Comparison of ENCODE assay signal across 22 cellular contexts in genomic region chr3:65925254-65925954, GRCh38.
"Had no signal": no experiment of that assay in that cellular context is flagged by ENCODE, and none has a peak within 500 bp of the region (broad histone marks: within the 10 kb centered on the region; RNA-seq: fewer than 3 reads in every experiment).

No MANE protein-coding gene starts in this region.

- H3K27me3 ChIP-seq: suprapubic skin, transverse colon had no signal

- H3K4me3 ChIP-seq: mucosa of descending colon, suprapubic skin, transverse colon had no signal

- H3K9me3 ChIP-seq: mucosa of descending colon, suprapubic skin, transverse colon had no signal

- H3K27ac ChIP-seq: transverse colon, VCaP had no signal

- H3K4me3 Mint-ChIP-seq: activated CD4-positive, alpha-beta T cell treated with anti-CD3 and anti-CD28 coated beads, Interleukin-2, amount 10 ng/mL, durations not matched to agents 7 days and 5 days; activated CD8-positive, alpha-beta T cell treated with anti-CD3 and anti-CD28 coated beads, Interleukin-2, amount 10 ng/mL, durations not matched to agents 7 days and 5 days; activated naive CD8-positive, alpha-beta T cell treated with anti-CD3 and anti-CD28 coated beads, Interleukin-2, amount 50 U/mL, for 24 hours; activated T-helper 1 cell treated with anti-CD3 and anti-CD28 coated beads, Interleukin-12 subunit alpha, Interleukin-12 subunit beta, Interleukin-2, Interleukin-4 antibody, amounts not matched to agents 30 ng/mL and 10 ng/mL and 1 ng/mL, durations not matched to agents 14 hours and 24 hours and 36 hours; nephron progenitor cell; stimulated activated naive CD8-positive, alpha-beta T cell treated with anti-CD3 and anti-CD28 coated beads, Interleukin-15, Interleukin-2, amounts not matched to agents 100 ng/mL and 50 ng/mL, for 24 hours; T-cell; T-helper 2 cell treated with Interferon-gamma antibody and Interleukin-4, amounts not matched to agents 5 μg/mL and 100 μg/mL, for 36 hours had no signal

- DNase-seq: activated CD4-positive, alpha-beta T cell treated with anti-CD3 and anti-CD28 coated beads, Interleukin-2, amount 10 ng/mL, durations not matched to agents 7 days and 5 days; activated CD4-positive, CD25-positive, alpha-beta regulatory T cell treated with anti-CD3 and anti-CD28 coated beads, Interleukin-2, amount 50 U/mL, for 72 hours; activated CD8-positive, alpha-beta T cell treated with anti-CD3 and anti-CD28 coated beads, Interleukin-2, amount 10 ng/mL, durations not matched to agents 7 days and 5 days; activated gamma-delta T cell; activated naive CD4-positive, alpha-beta T cell treated with anti-CD3 and anti-CD28 coated beads, Interleukin-2, amount 50 U/mL, for 16 hours; activated naive CD8-positive, alpha-beta T cell treated with anti-CD3 and anti-CD28 coated beads, Interleukin-2, amount 50 U/mL, for 24 hours; effector CD4-positive, alpha-beta T cell; erythroblast; foreskin fibroblast; mesenchymal stem cell; mucosa of descending colon; nephron progenitor cell; nucleus accumbens; retina; stimulated activated CD4-positive, alpha-beta T cell treated with anti-CD3 and anti-CD28 coated beads, Interleukin-1b, Interleukin-23, amount 100 ng/mL, for 48 hours; T-cell; transverse colon had no signal

- H3K36me3 ChIP-seq: suprapubic skin, transverse colon had no signal

- H3K36me3 Mint-ChIP-seq: T-cell had no signal

- ATAC-seq: activated CD8-positive, alpha-beta T cell treated with anti-CD3 and anti-CD28 coated beads, Interleukin-2, amount 10 ng/mL, durations not matched to agents 7 days and 5 days; activated naive CD8-positive, alpha-beta T cell treated with anti-CD3 and anti-CD28 coated beads, Interleukin-2, amount 50 U/mL, for 24 hours; mucosa of descending colon; T-cell had no signal

- H3K4me1 ChIP-seq: suprapubic skin had no signal

- H3K4me1 Mint-ChIP-seq: activated CD4-positive, alpha-beta T cell treated with anti-CD3 and anti-CD28 coated beads, Interleukin-2, amount 10 ng/mL, durations not matched to agents 7 days and 5 days; activated naive CD8-positive, alpha-beta T cell treated with anti-CD3 and anti-CD28 coated beads, Interleukin-2, amount 50 U/mL, for 24 hours; T-cell had no signal

- H3K9me3 Mint-ChIP-seq: activated CD4-positive, alpha-beta T cell treated with anti-CD3 and anti-CD28 coated beads, Interleukin-2, amount 10 ng/mL, durations not matched to agents 7 days and 5 days; activated naive CD8-positive, alpha-beta T cell treated with anti-CD3 and anti-CD28 coated beads, Interleukin-2, amount 50 U/mL, for 24 hours; activated T-helper 1 cell treated with anti-CD3 and anti-CD28 coated beads, Interleukin-12 subunit alpha, Interleukin-12 subunit beta, Interleukin-2, Interleukin-4 antibody, amounts not matched to agents 30 ng/mL and 10 ng/mL and 1 ng/mL, durations not matched to agents 14 hours and 24 hours and 36 hours; stimulated activated naive CD8-positive, alpha-beta T cell treated with anti-CD3 and anti-CD28 coated beads, Interleukin-15, Interleukin-2, amounts not matched to agents 100 ng/mL and 50 ng/mL, for 24 hours; T-helper 2 cell treated with Interferon-gamma antibody and Interleukin-4, amounts not matched to agents 5 μg/mL and 100 μg/mL, for 36 hours had no signal

- H3K27me3 Mint-ChIP-seq: activated CD4-positive, alpha-beta T cell treated with anti-CD3 and anti-CD28 coated beads, Interleukin-2, amount 10 ng/mL, durations not matched to agents 7 days and 5 days had no signal

- H3K27ac Mint-ChIP-seq: activated CD4-positive, alpha-beta T cell treated with anti-CD3 and anti-CD28 coated beads, Interleukin-2, amount 10 ng/mL, durations not matched to agents 7 days and 5 days; activated CD8-positive, alpha-beta T cell treated with anti-CD3 and anti-CD28 coated beads, Interleukin-2, amount 10 ng/mL, durations not matched to agents 7 days and 5 days; activated naive CD8-positive, alpha-beta T cell treated with anti-CD3 and anti-CD28 coated beads, Interleukin-2, amount 50 U/mL, for 24 hours; activated T-helper 1 cell treated with anti-CD3 and anti-CD28 coated beads, Interleukin-12 subunit alpha, Interleukin-12 subunit beta, Interleukin-2, Interleukin-4 antibody, amounts not matched to agents 30 ng/mL and 10 ng/mL and 1 ng/mL, durations not matched to agents 14 hours and 24 hours and 36 hours; stimulated activated naive CD8-positive, alpha-beta T cell treated with anti-CD3 and anti-CD28 coated beads, Interleukin-15, Interleukin-2, amounts not matched to agents 100 ng/mL and 50 ng/mL, for 24 hours; T-cell; T-helper 2 cell treated with Interferon-gamma antibody and Interleukin-4, amounts not matched to agents 5 μg/mL and 100 μg/mL, for 36 hours had no signal
